ENCODE assay signal across 10 cellular contexts in genomic region chr16:80931661-80931984, GRCh38.
A peak's percentile ranks its signal among the peaks of the same experiment; 100 is the strongest.
DNase-seq lines count a peak whose midpoint lies in the region; ATAC-seq, FAIRE-seq and TF ChIP-seq lines count a peak whose summit lies in the region.
"Had no signal": no experiment of that assay in that cellular context is flagged by ENCODE, and none has a peak within 500 bp of the region (broad histone marks: within the 10 kb centered on the region; RNA-seq: fewer than 3 reads in every experiment).

No MANE protein-coding gene starts in this region.

- H3K9me3 ChIP-seq in A549 (no peaks in the 10 kb centered on the region), MG63 (no peaks in the 10 kb centered on the region)

- peak overlapping the region; percentile 43 for H3K4me3 ChIP-seq in A549
- H3K4me3 ChIP-seq in MG63 = peak overlapping the region; percentile 42
- H3K4me3 ChIP-seq in epithelial cell of esophagus (ENCODE audit: low read length) = peak overlapping the region; percentile 30

- H3K27ac Mint-ChIP-seq in nephron = peak overlapping the region; percentile 83 to 95 (median 87)

- no peak for TF ChIP-seq EP300 in A549 (IDR thresholded peaks at IDR 0.05)

- H3K4me3 Mint-ChIP-seq in nephron = peak overlapping the region; percentile 82 to 86 (median 85)

- peaks cover 28% of the 10 kb centered on the region for H3K4me1 Mint-ChIP-seq in nephron

- no peak for TF ChIP-seq POLR2A in A549 (IDR thresholded peaks at IDR 0.05; ENCODE audit: low read length)

- ATAC-seq in A549 (no peak), HG03280 (IDR thresholded peaks at IDR 0.05; ENCODE audit: unreplicated experiment) (no peak)

- 60% methylated on average over 8 of the region's 8 CpGs for WGBS in A549 (ENCODE audit: missing lambda C conversion rate)

- TF ChIP-seq CTCF in A549 (IDR thresholded peaks at IDR 0.05) (no peak), epithelial cell of esophagus (IDR thresholded peaks at IDR 0.05; ENCODE audit: insufficient read depth, low read depth, low read length, missing control alignments) (no peak), nephron (IDR thresholded peaks at IDR 0.05; ENCODE audit: unreplicated experiment in 3 of 3) (no peak)

- no peaks in the 10 kb centered on the region for H3K27me3 ChIP-seq in MG63

- DNase-seq in A549 (ENCODE audit: low read depth in 1 of 2, low spot score in 1 of 2) = no peak
- no peak for DNase-seq in MG63
- DNase-seq in epithelial cell of esophagus (ENCODE audit: low read depth) = no peak
- DNase-seq in DMS153 treated with DMSO at 0.1 percent for 48 hours (lab: John Stamatoyannopoulos, UW; ENCODE audit: unreplicated experiment) = no peak
- no peak for DNase-seq in KBM-7
- no peak for DNase-seq in NOMO-1 (lab: John Stamatoyannopoulos, UW; ENCODE audit: unreplicated experiment in 2 of 2)
- DNase-seq: activated CD4-positive, CD25-positive, alpha-beta regulatory T cell; NCI-H1048 had no signal

- in situ Hi-C loops in KBM-7 (cut with MboI; ENCODE audit: low pct_unique_long_range_greater_than_20kb, low sequenced_read_pairs) = no loop called here

- no peak for FAIRE-seq in A549 (lab: Jason Lieb, UNC)

- TF ChIP-seq RAD21 in A549 (conservative IDR thresholded peaks at IDR 0.05 in 1 of 2, IDR thresholded peaks at IDR 0.05 in 1 of 2) = no peak

- H3K9me3 Mint-ChIP-seq in nephron = no peaks in the 10 kb centered on the region

- H3K4me2 ChIP-seq in A549 = peak overlapping the region; percentile 84

- no peaks in the 10 kb centered on the region for H3K36me3 ChIP-seq in MG63

- peaks cover 6% of the 10 kb centered on the region; the same call in 2 of the 3 replicates for H3K4me1 ChIP-seq in A549

- POLR2A ChIA-PET in A549 (lab: Yijun Ruan, JAX) = no interaction called here

- peak overlapping the region; percentile 58 to 72 for H3K27ac ChIP-seq in A549

- H3K36me3 Mint-ChIP-seq in nephron (ENCODE audit: low read depth) = no peaks in the 10 kb centered on the region

- peaks cover 40% of the 10 kb centered on the region for H3K27me3 Mint-ChIP-seq in nephron (ENCODE audit: low read depth)

- CTCF ChIA-PET in A549 (lab: Yijun Ruan, JAX) = interaction anchor here (0.6 to 1.2 kb wide), 3 partner anchors 18 to 257 kb away, joined by 3 to 4 read pairs (median 3); no protein-coding TSS in a partner anchor

TF ChIP-seq in A549, 52 proteins besides CTCF, POLR2A, EP300 and RAD21:
- TF ChIP-seq HMGXB4 (CRISPR knock-in tag; IDR thresholded peaks at IDR 0.05; ENCODE audit: borderline replicate concordance) (no peak), ZSCAN20 (CRISPR knock-in tag; IDR thresholded peaks at IDR 0.05) (no peak), EHMT2 (IDR thresholded peaks at IDR 0.05; ENCODE audit: low read depth) (no peak), RARB (CRISPR knock-in tag; IDR thresholded peaks at IDR 0.05) (no peak), ZC3H11A (IDR thresholded peaks at IDR 0.05) (no peak), NFE2L2 (conservative IDR thresholded peaks at IDR 0.05; ENCODE audit: low read length) (no peak), HOXB5 (CRISPR knock-in tag; IDR thresholded peaks at IDR 0.05) (no peak), JUN (IDR thresholded peaks at IDR 0.05) (no peak)
